ENCODE assay signal across 9 cellular contexts in the genomic region with DNA sequence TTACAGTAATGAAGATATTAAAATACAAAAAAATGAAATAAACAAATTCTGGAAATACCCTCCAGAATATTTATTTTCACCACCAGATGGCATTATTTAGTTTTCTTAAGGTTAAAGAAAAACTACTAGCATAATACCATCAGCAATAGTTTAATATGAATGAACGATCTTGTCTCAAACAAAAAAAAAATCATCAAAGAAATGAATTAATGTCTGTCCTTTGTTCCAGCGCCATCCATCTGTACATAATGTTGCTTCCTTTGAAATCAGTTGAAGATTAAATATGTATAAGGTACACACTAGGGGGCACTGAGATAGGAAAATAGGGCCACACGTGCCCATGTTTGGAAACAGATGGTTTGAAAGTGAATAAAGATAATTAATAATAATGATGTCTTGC.
DNase-seq lines count a peak whose midpoint lies in the region; ATAC-seq and TF ChIP-seq lines count a peak whose summit lies in the region.
"Had no signal": no experiment of that assay in that cellular context is flagged by ENCODE, and none has a peak within 500 bp of the region (broad histone marks: within the 10 kb centered on the region; RNA-seq: fewer than 3 reads in every experiment).

No MANE protein-coding gene starts in this region.

- no peaks in the 10 kb centered on the region for H3K9me3 ChIP-seq in Panc1 (ENCODE audit: control insufficient read depth, insufficient read depth, low read depth, low read length)
- H3K9me3 ChIP-seq in transverse colon = no peaks in the 10 kb centered on the region

- CTCF ChIA-PET in Panc1 (lab: Charles Lee) = no interaction called here

- whole genome bisulfite sequencing in transverse colon (ENCODE audit: low coverage in 1 of 2), 2 donors = 6 to 18% methylated on average over 3 of the region's 3 CpGs

- TF ChIP-seq CTCF in CD14-positive monocyte (IDR thresholded peaks at IDR 0.05) (peak; percentile 39), Panc1 (IDR thresholded peaks at IDR 0.05) (peak; percentile 45; the same call in 1 of the 2 replicates), fibroblast of pulmonary artery (IDR thresholded peaks at IDR 0.05; ENCODE audit: low read length, missing control alignments) (peak; percentile 25), transverse colon (IDR thresholded peaks at IDR 0.05) (peak; percentile 35 to 52 (median 42))

- H3K27me3 ChIP-seq in Panc1 (ENCODE audit: control insufficient read depth, insufficient read depth, low read length) (no peaks in the 10 kb centered on the region), transverse colon (no peaks in the 10 kb centered on the region)

- peaks cover 3% of the 10 kb centered on the region for H3K4me1 Mint-ChIP-seq in CD14-positive monocyte

- H3K27me3 Mint-ChIP-seq in CD14-positive monocyte (ENCODE audit: low read depth in 3 of 3) = peaks cover 0 to 2% (median 0%) of the 10 kb centered on the region in 3 donors

- BruUV-seq in Panc1 (replicated peaks; lab: Mats Ljungman, UMichigan) = no TSS peak

- TF ChIP-seq POLR2A in transverse colon (IDR thresholded peaks at IDR 0.05) = no peak

- H3K27ac Mint-ChIP-seq in CD14-positive monocyte = no peak overlapping the region
- no peak overlapping the region for H3K27ac Mint-ChIP-seq in activated naive CD4-positive, alpha-beta T cell treated with anti-CD3 and anti-CD28 coated beads, Interleukin-2, amount 50 U/mL, for 72 hours
- H3K27ac Mint-ChIP-seq: stimulated activated naive CD8-positive, alpha-beta T cell treated with anti-CD3 and anti-CD28 coated beads, Interleukin-15, Interleukin-2, amounts not matched to agents 100 ng/mL and 50 ng/mL, for 24 hours had no signal

- no peak for ATAC-seq in Panc1
- ATAC-seq in activated naive CD4-positive, alpha-beta T cell treated with anti-CD3 and anti-CD28 coated beads, Interleukin-2, amount 50 U/mL, for 72 hours = no peak
- no peak for ATAC-seq in HG03196 (IDR thresholded peaks at IDR 0.05; ENCODE audit: unreplicated experiment)
- no peak for ATAC-seq in HG03139 (IDR thresholded peaks at IDR 0.05; ENCODE audit: unreplicated experiment)

- H3K36me3 Mint-ChIP-seq in CD14-positive monocyte = no peaks in the 10 kb centered on the region
- H3K36me3 Mint-ChIP-seq in activated naive CD4-positive, alpha-beta T cell treated with anti-CD3 and anti-CD28 coated beads, Interleukin-2, amount 50 U/mL, for 72 hours = no peaks in the 10 kb centered on the region

- H3K36me3 ChIP-seq in Panc1 (ENCODE audit: control insufficient read depth, insufficient read depth, low read length) (no peaks in the 10 kb centered on the region), transverse colon (no peaks in the 10 kb centered on the region)

- no peaks in the 10 kb centered on the region for H3K9me3 Mint-ChIP-seq in CD14-positive monocyte
- H3K9me3 Mint-ChIP-seq in activated naive CD4-positive, alpha-beta T cell treated with anti-CD3 and anti-CD28 coated beads, Interleukin-2, amount 50 U/mL, for 72 hours = no peaks in the 10 kb centered on the region
- H3K9me3 Mint-ChIP-seq: stimulated activated naive CD8-positive, alpha-beta T cell treated with anti-CD3 and anti-CD28 coated beads, Interleukin-15, Interleukin-2, amounts not matched to agents 100 ng/mL and 50 ng/mL, for 24 hours had no signal

- no peak for TF ChIP-seq EP300 in transverse colon (IDR thresholded peaks at IDR 0.05; ENCODE audit: low read depth)

- H3K4me3 Mint-ChIP-seq in CD14-positive monocyte = no peak overlapping the region
- H3K4me3 Mint-ChIP-seq: stimulated activated naive CD8-positive, alpha-beta T cell treated with anti-CD3 and anti-CD28 coated beads, Interleukin-15, Interleukin-2, amounts not matched to agents 100 ng/mL and 50 ng/mL, for 24 hours had no signal

- DNase-seq in CD14-positive monocyte (ENCODE audit: low spot score) (no peak), HS-5 (ENCODE audit: low read depth) (peak; percentile 30), Panc1 (ENCODE audit: low read depth, low spot score) (no peak), fibroblast of pulmonary artery (ENCODE audit: low read depth) (peak; percentile 44), transverse colon (no peak)
- DNase-seq in activated naive CD4-positive, alpha-beta T cell treated with anti-CD3 and anti-CD28 coated beads, Interleukin-2, amount 50 U/mL, for 72 hours (ENCODE audit: low spot score in 2 of 2) = no peak

- H3K4me1 ChIP-seq in Panc1 (ENCODE audit: control insufficient read depth, insufficient read depth, low read length) (no peaks in the 10 kb centered on the region), transverse colon (no peaks in the 10 kb centered on the region)

- intact Hi-C loops in CD14-positive monocyte (cut with micrococcal nuclease) = no loop called here
- intact Hi-C loops in Panc1 (cut with micrococcal nuclease; ENCODE audit: unreplicated experiment) = loop anchor here (1.0 to 10.0 kb wide), 3 partner anchors 458 to 639 kb away; no protein-coding TSS in a partner anchor
- intact Hi-C loops in transverse colon (cut with DNase I; ENCODE audit: low total_unique reads) = no loop called here

- in situ Hi-C loops in Panc1 (cut with HindIII; ENCODE audit: low pct_unique_long_range_greater_than_20kb, low sequenced_read_pairs) = no loop called here
- in situ Hi-C loops in transverse colon (cut with MboI; ENCODE audit: low pct_ligation_motif_present in 1 of 4, low pct_unique_long_range_greater_than_20kb in 1 of 4, low sequenced_read_pairs in 3 of 4) = loop anchor here in 1 of 4 donors (25.0 kb wide), 1 partner anchor 454 kb away; no protein-coding TSS in a partner anchor

- H3K27ac ChIP-seq in Panc1 (ENCODE audit: low read length) (no peak overlapping the region), transverse colon (no peak overlapping the region)

- POLR2A ChIA-PET in Panc1 (lab: Charles Lee) = no interaction called here

- H3K4me3 ChIP-seq in Panc1 (ENCODE audit: low read depth in 2 of 2, low read length in 2 of 2) (no peak overlapping the region), fibroblast of pulmonary artery (replicated peaks; ENCODE audit: low read depth, low read length) (no peak overlapping the region), transverse colon (no peak overlapping the region)

Comparison
In these comparisons a context has a peak if more than half of its experiments do, and no peak if none do; other contexts are left out.
1. DNase-seq: peak in HS-5 (single experiment) and fibroblast of pulmonary artery (single experiment); none in CD14-positive monocyte (single experiment), Panc1 (single experiment), transverse colon (single experiment) and activated naive CD4-positive, alpha-beta T cell treated with anti-CD3 and anti-CD28 coated beads, Interleukin-2, amount 50 U/mL, for 72 hours (0 of 2).
2. Peak in every context shown above with its lines, with median percentiles within 50 percentile points of each other: CTCF ChIP-seq.